8 cellular contexts compared by ENCODE assay signal in the genomic region with DNA sequence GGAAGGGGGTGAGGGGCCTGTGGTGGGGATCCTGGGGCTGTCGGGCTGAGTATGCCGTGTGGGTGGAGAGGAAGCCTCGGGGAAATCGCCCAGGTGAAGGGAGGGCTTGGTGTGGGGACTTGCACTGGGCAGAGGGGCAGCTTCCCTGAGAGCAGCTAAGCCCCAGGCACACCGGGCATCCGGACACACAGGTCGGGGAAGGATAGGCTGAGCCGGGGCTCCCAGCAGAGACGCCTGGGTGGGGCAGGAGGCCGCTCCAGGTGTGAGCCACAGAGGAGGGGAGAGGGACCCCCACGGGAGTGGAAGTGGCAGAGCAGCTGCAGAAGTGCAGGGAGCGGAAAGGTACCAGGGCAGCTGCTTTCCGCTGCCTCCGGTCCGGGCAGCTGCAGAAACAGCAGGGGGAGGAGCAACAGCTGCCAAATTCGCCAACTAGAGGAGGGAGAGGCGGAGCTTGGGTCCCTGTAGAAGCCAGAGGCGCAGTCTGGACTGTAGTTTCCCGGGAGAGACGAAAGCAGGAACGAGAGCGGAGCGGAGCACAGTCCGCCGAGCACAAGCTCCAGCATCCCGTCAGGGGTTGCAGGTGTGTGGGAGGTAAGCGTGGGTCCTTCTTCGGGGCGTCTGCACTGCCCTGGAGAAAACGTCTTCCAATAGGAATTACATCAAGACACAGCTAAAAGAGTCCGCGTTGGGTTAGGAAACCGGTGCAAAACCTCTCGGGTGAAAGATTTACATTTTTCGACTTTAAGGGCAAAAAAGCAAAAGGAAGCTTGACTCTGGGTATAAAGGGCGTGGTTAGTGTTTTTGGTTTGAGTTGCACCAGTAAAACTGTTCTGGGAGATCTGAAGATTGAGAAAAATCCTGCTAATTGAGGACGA. TPM values are rescaled to one million over a fixed set of nuclear protein-coding genes. Genes with fewer than 3 reads are reported as not detected.
A peak's percentile ranks its signal among the peaks of the same experiment; 100 is the strongest.
DNase-seq lines count a peak whose midpoint lies in the region; ATAC-seq lines count a peak whose summit lies in the region.

SERPINI1 (plus strand) TSS at position 489 of the 875 bp plus-strand sequence. CDS start 53,408 bp downstream, outside the sequence.

- H3K36me3 ChIP-seq in CD8-positive, alpha-beta memory T cell (ENCODE audit: insufficient read depth, low read length): no peaks in the 10 kb centered on the region
- no peaks in the 10 kb centered on the region for H3K36me3 ChIP-seq in endocrine pancreas (ENCODE audit: control insufficient read depth, insufficient read depth, low read length)

- peaks cover 0 to 6% (median 2%) of the 10 kb centered on the region in 3 donors for H3K36me3 Mint-ChIP-seq in CD8-positive, alpha-beta memory T cell

- peak within 1 kb of the TSS; percentile 70 for H3K9ac ChIP-seq in endocrine pancreas (ENCODE audit: control insufficient read depth, insufficient read depth, low read length)

- H3K27ac ChIP-seq in CD8-positive, alpha-beta memory T cell (ENCODE audit: low read depth, low read length): peak within 1 kb of the TSS; percentile 86

- no peak within 1 kb of the TSS for H3K27ac Mint-ChIP-seq in CD8-positive, alpha-beta memory T cell

- H3K9me3 Mint-ChIP-seq in CD8-positive, alpha-beta memory T cell: no peaks in the 10 kb centered on the region

- no peaks in the 10 kb centered on the region for H3K27me3 Mint-ChIP-seq in CD8-positive, alpha-beta memory T cell

- H3K27me3 ChIP-seq in CD8-positive, alpha-beta memory T cell (ENCODE audit: insufficient read depth, low read length, poor library complexity, severe bottlenecking): no peaks in the 10 kb centered on the region
- H3K27me3 ChIP-seq in endocrine pancreas (ENCODE audit: control insufficient read depth, insufficient read depth, low read length): no peaks in the 10 kb centered on the region

- peaks cover 4 to 14% (median 13%) of the 10 kb centered on the region in 3 donors for H3K4me1 Mint-ChIP-seq in CD8-positive, alpha-beta memory T cell

- H3K4me3 ChIP-seq in CD8-positive, alpha-beta memory T cell (ENCODE audit: low read length): peak within 1 kb of the TSS; percentile 75
- peak within 1 kb of the TSS; percentile 98 for H3K4me3 ChIP-seq in endocrine pancreas (ENCODE audit: control insufficient read depth, insufficient read depth, low read length)

- POLR2A ChIA-PET in CD8-positive, alpha-beta memory T cell (lab: Charles Lee): interaction anchor here (0.9 kb wide), 1 partner anchor 14 kb away, joined by 3 read pairs; no protein-coding TSS in a partner anchor

- no peaks in the 10 kb centered on the region for H3K9me3 ChIP-seq in CD8-positive, alpha-beta memory T cell (ENCODE audit: low read length)
- H3K9me3 ChIP-seq in endocrine pancreas (ENCODE audit: control insufficient read depth, low read length): no peaks in the 10 kb centered on the region

- H3K4me1 ChIP-seq in CD8-positive, alpha-beta memory T cell (ENCODE audit: insufficient read depth, low read length): peaks cover 30% of the 10 kb centered on the region
- H3K4me1 ChIP-seq in endocrine pancreas (ENCODE audit: control insufficient read depth, insufficient read depth, low read length): peaks cover 30% of the 10 kb centered on the region

- ATAC-seq in GM19463 (IDR thresholded peaks at IDR 0.05; ENCODE audit: unreplicated experiment): peak; percentile 52

- H3K4me3 Mint-ChIP-seq in CD8-positive, alpha-beta memory T cell: peak within 1 kb of the TSS in 1 of 7 donors; percentile 34

- CTCF ChIA-PET in CD8-positive, alpha-beta memory T cell (lab: Charles Lee): interaction anchor here (0.9 to 1.9 kb wide), 4 partner anchors 8 to 52 kb away, joined by 3 to 4 read pairs (median 3); no protein-coding TSS in a partner anchor

- DNase-seq in CD8-positive, alpha-beta memory T cell: peak in 4 of 5 donors; percentile 70 to 84 (median 75)
- DNase-seq in HK-2 (ENCODE audit: unreplicated experiment): peak; percentile 89
- peak; percentile 98 for DNase-seq in NCI-H82 (lab: John Stamatoyannopoulos, UW)
- peak; percentile 38 to 53 for DNase-seq in activated CD8-positive, alpha-beta memory T cell treated with anti-CD3 and anti-CD28 coated beads for 1 hour (ENCODE audit: extremely low read depth in 1 of 2, low read depth in 1 of 2)
- peak; percentile 92 for DNase-seq in mesenteric fat pad (ENCODE audit: low spot score)
- DNase-seq in stimulated activated CD8-positive, alpha-beta memory T cell treated with anti-CD3 and anti-CD28 coated beads, Interleukin-15, amount 100 ng/mL, for 1 hour (ENCODE audit: low read depth): peak; percentile 53

RNA-seq across cellular contexts. Expression of gene SERPINI1, which starts in this region (rescaled TPM):
- total RNA-seq in CD8-positive, alpha-beta memory T cell: 1 to 10 TPM; 1.7 to 1.9 TPM
- 13.7 TPM for polyA plus RNA-seq in CD8-positive, alpha-beta memory T cell
- total RNA-seq in mesenteric fat pad: 2.2 TPM

Comparison
In these comparisons a context has a peak if more than half of its experiments do, and no peak if none do; other contexts are left out.
1. Peak in every context shown above with its lines: DNase-seq, ATAC-seq, H3K4me3 ChIP-seq and H3K27ac ChIP-seq.
2. DNase-seq: peak in every context shown above with its lines; median percentile 98 in NCI-H82; 92 in mesenteric fat pad; 89 in HK-2; 75 in CD8-positive, alpha-beta memory T cell; 53 in stimulated activated CD8-positive, alpha-beta memory T cell treated with anti-CD3 and anti-CD28 coated beads, Interleukin-15, amount 100 ng/mL, for 1 hour; 46 in activated CD8-positive, alpha-beta memory T cell treated with anti-CD3 and anti-CD28 coated beads for 1 hour.